In genomic region chr1:15180945-15181523, GRCh38 we compare ENCODE assay signal across 21 cellular contexts. TPM values are rescaled to one million over a fixed set of nuclear protein-coding genes. Genes with fewer than 3 reads are reported as not detected.
DNase-seq lines count a peak whose midpoint lies in the region; ATAC-seq, FAIRE-seq and TF ChIP-seq lines count a peak whose summit lies in the region.
"Had no signal": no experiment of that assay in that cellular context is flagged by ENCODE, and none has a peak within 500 bp of the region (broad histone marks: within the 10 kb centered on the region; RNA-seq: fewer than 3 reads in every experiment).

No MANE protein-coding gene starts in this region.

- ATAC-seq in HCT116 (no peak), K562 (no peak), pancreas (peak in 1 of 4 donors; percentile 3), heart left ventricle (no peak), HG02759 (IDR thresholded peaks at IDR 0.05; ENCODE audit: unreplicated experiment) (no peak)
- ATAC-seq: sciatic nerve; stimulated activated memory B cell treated with anti-CD40 and anti-IgM and Interleukin-4, amounts not matched to agents 10 μg/mL and 1 μg/mL and 100 μg/mL, for 72 hours had no signal

- H4K20me1 ChIP-seq in HCT116 (ENCODE audit: insufficient read depth) (peaks cover 4% of the 10 kb centered on the region; the same call in 1 of the 2 replicates), K562 (replicated peaks; ENCODE audit: control insufficient read depth, insufficient read depth, low read length) (peaks cover 15% of the 10 kb centered on the region; the same call in 1 of the 2 replicates)

- no peaks in the 10 kb centered on the region for H3K9me2 ChIP-seq in HCT116 (ENCODE audit: insufficient read depth)

- POLR2A ChIA-PET in HCT116 (lab: Charles Lee): no interaction called here
- POLR2A ChIA-PET in K562 (lab: Yijun Ruan, JAX): no interaction called here

- H3K4me1 ChIP-seq in HCT116 (ENCODE audit: control insufficient read depth in 1 of 2, insufficient read depth in 2 of 2, low read length in 2 of 2): peaks cover 54 to 56% of the 10 kb centered on the region in 2 experiments
- H3K4me1 ChIP-seq in K562 (replicated peaks in 1 of 2; ENCODE audit: control insufficient read depth in 2 of 2, insufficient read depth in 2 of 2, low read length in 2 of 2): peaks cover 3 to 9% of the 10 kb centered on the region in 2 experiments; a peak in 1 of 5 replicates
- peaks cover 29 to 75% (median 61%) of the 10 kb centered on the region in 3 donors for H3K4me1 ChIP-seq in pancreas
- peaks cover 0 to 38% (median 7%) of the 10 kb centered on the region in 12 donors for H3K4me1 ChIP-seq in heart left ventricle

- no peak overlapping the region for H3K9ac ChIP-seq in HCT116 (ENCODE audit: low read length)
- no peak overlapping the region for H3K9ac ChIP-seq in K562 (ENCODE audit: insufficient read depth in 1 of 2, low read depth in 2 of 2, low read length in 2 of 2)

- peak overlapping the region; percentile 83 for H3K4me2 ChIP-seq in HCT116 (ENCODE audit: low read length)
- H3K4me2 ChIP-seq in K562 (ENCODE audit: insufficient read depth, low read length): no peak overlapping the region

- intact Hi-C loops in HCT116 (cut with micrococcal nuclease): no loop called here
- intact Hi-C loops in K562 (cut with micrococcal nuclease): no loop called here
- intact Hi-C loops in pancreas (cut with DNase I): no loop called here
- intact Hi-C loops in heart left ventricle (cut with DNase I): no loop called here

- no peak for TF ChIP-seq EP300 in K562 (IDR thresholded peaks at IDR 0.05; ENCODE audit: low read length)

- 15% methylated on average over 8 of the region's 8 CpGs for WGBS in K562 (ENCODE audit: insufficient coverage, low coverage, missing lambda C conversion rate)
- WGBS in pancreas, 2 donors: 29 to 37% methylated on average over 8 of the region's 8 CpGs
- WGBS in heart left ventricle, 4 donors: 90 to 95% (median 93%) methylated on average over 8 of the region's 8 CpGs

- no peaks in the 10 kb centered on the region for H3K9me1 ChIP-seq in K562 (ENCODE audit: control insufficient read depth, insufficient read depth, low read length)

- no TSS peak for BruUV-seq in HCT116 (replicated peaks; lab: Mats Ljungman, UMichigan)
- no TSS peak for BruUV-seq in K562 (replicated peaks; lab: Mats Ljungman, UMichigan)

- TF ChIP-seq RAD21 in HCT116 (IDR thresholded peaks at IDR 0.05; ENCODE audit: low read depth) (no peak), K562 (CRISPR knock-in tag; conservative IDR thresholded peaks at IDR 0.05 in 1 of 2, IDR thresholded peaks at IDR 0.05 in 1 of 2) (no peak)

- TF ChIP-seq CTCF in HCT116 (IDR thresholded peaks at IDR 0.05 in 2 of 3, conservative IDR thresholded peaks at IDR 0.05 in 1 of 3; ENCODE audit: borderline replicate concordance in 1 of 3, insufficient read depth in 1 of 3, low read depth in 2 of 3, low read length in 2 of 3): no peak
- no peak for TF ChIP-seq CTCF in K562 (IDR thresholded peaks at IDR 0.05 in 2 of 3, conservative IDR thresholded peaks at IDR 0.05 in 1 of 3; ENCODE audit: insufficient read depth in 2 of 3, low read depth in 1 of 3, low read length in 3 of 3)
- no peak for TF ChIP-seq CTCF in pancreas (IDR thresholded peaks at IDR 0.05)
- no peak for TF ChIP-seq CTCF in heart left ventricle (IDR thresholded peaks at IDR 0.05)

- H2AFZ ChIP-seq in HCT116 (ENCODE audit: low read depth, low read length, poor library complexity, severe bottlenecking) (no peak overlapping the region), K562 (ENCODE audit: low read depth, low read length) (no peak overlapping the region)

- H3K79me2 ChIP-seq in HCT116 (ENCODE audit: insufficient read depth, low read length) (peaks cover 89% of the 10 kb centered on the region), K562 (ENCODE audit: control insufficient read depth, insufficient read depth, low read length) (no peaks in the 10 kb centered on the region)

- H3K9me3 ChIP-seq in HCT116 (ENCODE audit: control insufficient read depth in 1 of 2, insufficient read depth in 1 of 2, low read depth in 1 of 2, low read length in 2 of 2) (no peaks in the 10 kb centered on the region), K562 (replicated peaks; ENCODE audit: control insufficient read depth, insufficient read depth, low read depth, low read length) (no peaks in the 10 kb centered on the region), pancreas (no peaks in the 10 kb centered on the region), heart left ventricle (no peaks in the 10 kb centered on the region)
- H3K9me3 ChIP-seq: Caco-2 had no signal

- no peak for FAIRE-seq in K562 (lab: Jason Lieb, UNC)
- no peak for FAIRE-seq in pancreas (lab: Jason Lieb, UNC)
- FAIRE-seq: G401.6 had no signal

- in situ Hi-C loops in K562 (cut with MboI): no loop called here

- H3K4me3 ChIP-seq in HCT116 (replicated peaks in 1 of 2; ENCODE audit: low read depth in 1 of 2, low read length in 2 of 2): no peak overlapping the region
- H3K4me3 ChIP-seq in K562: no peak overlapping the region
- H3K4me3 ChIP-seq in pancreas: no peak overlapping the region
- H3K4me3 ChIP-seq in heart left ventricle: no peak overlapping the region

- TF ChIP-seq POLR2A in HCT116 (IDR thresholded peaks at IDR 0.05; ENCODE audit: borderline replicate concordance, extremely low read depth, insufficient read depth, insufficient read length): no peak
- TF ChIP-seq POLR2A in K562 (conservative IDR thresholded peaks at IDR 0.05): no peak
- no peak for TF ChIP-seq POLR2A in heart left ventricle (IDR thresholded peaks at IDR 0.05)

- H3K27me3 ChIP-seq in HCT116 (ENCODE audit: insufficient read depth, low read length): no peaks in the 10 kb centered on the region
- peaks cover 24 to 63% of the 10 kb centered on the region in 2 experiments for H3K27me3 ChIP-seq in K562 (ENCODE audit: control insufficient read depth in 2 of 2, insufficient read depth in 2 of 2, low read length in 2 of 2)
- H3K27me3 ChIP-seq in pancreas: no peaks in the 10 kb centered on the region
- no peaks in the 10 kb centered on the region for H3K27me3 ChIP-seq in heart left ventricle
- H3K27me3 ChIP-seq: brain microvascular endothelial cell had no signal

- H3K36me3 ChIP-seq in HCT116 (ENCODE audit: control insufficient read depth in 1 of 2, insufficient read depth in 2 of 2, low read length in 2 of 2) (no peaks in the 10 kb centered on the region), K562 (ENCODE audit: control insufficient read depth, insufficient read depth, low read length) (no peaks in the 10 kb centered on the region), pancreas (no peaks in the 10 kb centered on the region), heart left ventricle (no peaks in the 10 kb centered on the region)
- H3K36me3 ChIP-seq: brain microvascular endothelial cell had no signal

- DNase-seq in HCT116 (ENCODE audit: low read depth, low spot score): no peak
- peak; percentile 61 for DNase-seq in NCI-H146 (lab: John Stamatoyannopoulos, UW)
- no peak for DNase-seq in K562 (ENCODE audit: extremely low read depth in 1 of 4, low spot score in 3 of 4)
- DNase-seq in pancreas: no peak
- DNase-seq in NCI-H1694 (lab: John Stamatoyannopoulos, UW): no peak
- no peak for DNase-seq in heart left ventricle
- DNase-seq: activated CD4-positive, CD25-positive, alpha-beta regulatory T cell treated with anti-CD3 and anti-CD28 coated beads, Interleukin-2, amount 50 U/mL, for 72 hours; activated naive CD8-positive, alpha-beta T cell treated with anti-CD3 and anti-CD28 coated beads, Interleukin-2, amount 10 ng/mL, durations not matched to agents 7 days and 5 days; brain microvascular endothelial cell; cortex of kidney; HCEC 1CT; KBM-7; naive B cell; NCI-H2227 treated with DMSO at 0.1 percent for 48 hours; SW 1271 had no signal

- CTCF ChIA-PET in HCT116 (lab: Charles Lee): interaction anchor here (1.1 kb wide), 1 partner anchor 39 kb away, joined by 3 read pairs; no protein-coding TSS in a partner anchor
- CTCF ChIA-PET in K562 (lab: Yijun Ruan, JAX; ENCODE audit: low intra/inter-chr PET ratio): no interaction called here

- RAD21 ChIA-PET in HCT116 (lab: Charles Lee; ENCODE audit: low non-redundant PET in 1 of 2, low total read pairs in 2 of 2, uncharacterized antibody in 2 of 2, unreplicated experiment in 2 of 2): no interaction called here

- peak overlapping the region; percentile 86; the same call in 1 of the 2 replicates for H3K27ac ChIP-seq in HCT116 (ENCODE audit: low read depth, low read length)
- H3K27ac ChIP-seq in K562 (ENCODE audit: extremely low read depth, low read depth, low read length): no peak overlapping the region
- peak overlapping the region; percentile 30 to 83 (median 70) for H3K27ac ChIP-seq in pancreas
- no peak overlapping the region for H3K27ac ChIP-seq in heart left ventricle
- H3K27ac ChIP-seq: brain microvascular endothelial cell had no signal

TF ChIP-seq in K562, 482 proteins besides CTCF, POLR2A, EP300 and RAD21 (continues in another document):
- peak; percentile 54 for TF ChIP-seq RBM25 (IDR thresholded peaks at IDR 0.05; ENCODE audit: low read depth, low read length, severe bottlenecking)
- no peak for TF ChIP-seq ERF (CRISPR knock-in tag; IDR thresholded peaks at IDR 0.05)
- TF ChIP-seq BCOR (IDR thresholded peaks at IDR 0.05): peak; percentile 36; the same call in 1 of the 2 replicates
- TF ChIP-seq POLR3G (IDR thresholded peaks at IDR 0.05; ENCODE audit: extremely low read depth, insufficient read length, insufficient replicate concordance): no peak

RNA-seq across cellular contexts. Expression of gene TMEM51, which starts 27.5 kb away (rescaled TPM):
- total RNA-seq in HCT116 (2021; ENCODE audit: unreplicated experiment) (16.6 TPM), K562 (2014; rRNA removed) (0.95 and 1.1 TPM in 2 replicates), K562 (2014; rRNA removed; fragmentation: Illumina TruSeq; extraction: Trizol) (0.16 and 0.55 TPM in 2 replicates), K562 (2015; rRNA removed; fragmentation: Illumina TruSeq; extraction: Trizol) (0.58 and 0.64 TPM in 2 replicates), K562 (2021) (0.80 and 1.0 TPM in 2 replicates), pancreas (10 to 100 TPM; 18.4 to 42.1 (median 25.6) TPM), heart left ventricle (1 to 10 TPM; 2.0 to 9.5 (median 3.8) TPM)
- polyA plus RNA-seq in HCT116 (2012): 20.3 and 22.4 TPM in 2 replicates
- not detected in 2 replicates for total RNA-seq in K562 (2011; cell fraction: chromatin; rRNA removed; ENCODE audit: low replicate concordance)
- total RNA-seq in K562 (2011; cell fraction: nucleolus; rRNA removed): 0.50 and 0.53 TPM in 2 replicates
- 0.37 TPM in 1 of 2 replicates, not detected in the other for total RNA-seq in K562 (2011; cell fraction: nucleoplasm; rRNA removed)
- polyA plus RNA-seq in K562 (2011; rRNA removed) (0.13 and 0.49 TPM in 2 replicates), K562 (2014; fragmentation: Illumina TruSeq; extraction: Trizol) (0.88 and 0.94 TPM in 2 replicates), K562 (2014; fragmentation: Nextera tagmentation; extraction: Ambion mirVana) (under 1 TPM; 0.06 to 0.07 TPM), K562 (2014; rRNA removed) (0.62 and 1.4 TPM in 2 replicates), pancreas (10 to 100 TPM; 18.2 to 28.2 TPM), heart left ventricle (1 to 10 TPM; 3.5 to 3.8 TPM)
- polyA plus RNA-seq in K562 (2011; cell fraction: cytosol; rRNA removed): 0.33 and 0.47 TPM in 2 replicates
- polyA plus RNA-seq in K562 (2011; cell fraction: nucleus; rRNA removed): 0.21 and 0.34 TPM in 2 replicates
- polyA plus RNA-seq in K562 (2012): 1.5 and 1.7 TPM in 2 replicates
- 0.15 TPM in 1 of 2 replicates, not detected in the other for polyA minus RNA-seq in K562 (2011; rRNA and poly(A)+ RNA removed)
- 0.73 TPM in 1 of 2 replicates, not detected in the other for polyA minus RNA-seq in K562 (2011; cell fraction: cytosol; rRNA and poly(A)+ RNA removed)
- polyA minus RNA-seq in K562 (2011; cell fraction: nucleus; rRNA and poly(A)+ RNA removed): 0.44 TPM in 1 of 2 replicates, not detected in the other
- total RNA-seq: activated CD8-positive, alpha-beta memory T cell treated with anti-CD3 and anti-CD28 coated beads for 36 hours had no signal

Comparison
In these comparisons a context has a peak if more than half of its experiments do, and no peak if none do; other contexts are left out.
1. H3K27ac ChIP-seq: peak in HCT116 (single experiment) and pancreas (4 of 4); none in K562 (single experiment) and heart left ventricle (0 of 12).